In the genomic region with DNA sequence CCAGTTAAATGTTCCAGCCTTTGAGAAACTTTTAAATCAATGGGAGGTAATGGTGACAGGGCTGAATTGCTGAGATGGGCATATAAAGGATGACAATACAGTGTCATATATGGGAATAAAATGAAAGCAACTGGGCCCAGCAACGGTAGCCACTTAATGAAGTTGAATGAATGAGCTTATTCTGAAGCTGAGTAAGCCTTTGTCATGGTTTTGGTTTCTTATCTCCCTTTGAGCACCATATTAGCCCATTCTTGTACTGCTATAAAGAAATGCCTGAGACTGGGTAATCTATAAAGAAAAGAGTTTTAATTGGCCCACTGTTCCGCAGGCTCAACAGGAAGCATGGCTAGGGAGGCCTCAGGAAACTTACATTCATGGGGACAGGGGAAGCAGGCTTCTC, we compare ENCODE assay signal across 1 cellular context.
TF ChIP-seq lines count a peak whose summit lies in the region.

No MANE protein-coding gene starts in this region.

TF ChIP-seq in H1, 55 proteins besides CTCF, POLR2A, EP300 and RAD21:
- TF ChIP-seq TCF12 (IDR thresholded peaks at IDR 0.05; ENCODE audit: low read depth, low read length) = no peak
- TF ChIP-seq E2F6 (IDR thresholded peaks at IDR 0.05) = no peak
- TF ChIP-seq SIX5 (IDR thresholded peaks at IDR 0.05; ENCODE audit: low read depth, low read length) = no peak
- no peak for TF ChIP-seq BACH1 (IDR thresholded peaks at IDR 0.05; ENCODE audit: low read length)
- TF ChIP-seq GABPA (IDR thresholded peaks at IDR 0.05; ENCODE audit: borderline replicate concordance, insufficient read depth, low read length) = no peak
- no peak for TF ChIP-seq YY1 (IDR thresholded peaks at IDR 0.05; ENCODE audit: low read depth, low read length)
- no peak for TF ChIP-seq GTF2F1 (IDR thresholded peaks at IDR 0.05; ENCODE audit: borderline replicate concordance, low read depth, low read length)
- no peak for TF ChIP-seq RNF2 (IDR thresholded peaks at IDR 0.05; ENCODE audit: borderline replicate concordance, low read depth, low read length, missing control alignments, poor library complexity, severe bottlenecking)
- TF ChIP-seq SIRT6 (IDR thresholded peaks at IDR 0.05; ENCODE audit: low read length) = no peak
- TF ChIP-seq FOSL1 (IDR thresholded peaks at IDR 0.05; ENCODE audit: insufficient read depth, low read depth, low read length) = no peak
- no peak for TF ChIP-seq TBP (IDR thresholded peaks at IDR 0.05; ENCODE audit: low read depth, low read length)
- no peak for TF ChIP-seq BCL11A (IDR thresholded peaks at IDR 0.05; ENCODE audit: low read depth in 2 of 2, low read length in 2 of 2)
- TF ChIP-seq JUND (IDR thresholded peaks at IDR 0.05; ENCODE audit: low read length) = no peak
TF ChIP-seq in H1: peak in this region for 0.
